Comparison of ENCODE assay signal across 19 cellular contexts in the genomic region with DNA sequence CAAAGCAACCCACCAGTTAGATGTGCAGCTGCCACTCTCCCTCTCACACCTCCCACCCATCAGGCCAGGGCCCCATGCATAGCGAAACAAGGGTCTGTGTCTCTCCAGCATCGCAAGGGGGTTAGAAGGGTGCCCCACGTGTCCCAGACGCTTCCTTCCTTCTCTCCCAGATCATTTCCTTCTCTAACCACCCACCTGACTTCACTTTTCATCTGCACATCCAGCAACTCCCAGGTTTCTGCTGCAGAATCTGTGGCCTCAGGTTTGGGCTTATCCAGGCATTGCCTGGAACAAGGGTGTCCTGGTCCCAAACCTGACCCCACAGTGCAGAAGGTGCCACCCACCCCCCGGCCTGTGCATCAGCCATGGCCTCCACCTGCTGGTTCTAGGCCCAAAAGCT.
"Had no signal": no experiment of that assay in that cellular context is flagged by ENCODE, and none has a peak within 500 bp of the region (broad histone marks: within the 10 kb centered on the region; RNA-seq: fewer than 3 reads in every experiment).

No MANE protein-coding gene starts in this region.

- H3K27ac Mint-ChIP-seq: activated naive CD4-positive, alpha-beta T cell treated with anti-CD3 and anti-CD28 coated beads, Interleukin-2, amount 10 ng/mL, durations not matched to agents 7 days and 5 days; activated T-helper 2 cell treated with anti-CD3 and anti-CD28 coated beads, Interferon-gamma antibody, Interleukin-2, Interleukin-4, amounts not matched to agents 10 μg/mL and 5 μg/mL and 100 μg/mL, durations not matched to agents 14 hours and 24 hours and 36 hours; mesothelial cell of epicardium; nephron; T-helper 2 cell treated with Interferon-gamma antibody and Interleukin-4, amounts not matched to agents 5 μg/mL and 100 μg/mL, for 36 hours; WTC11 had no signal

- H3K27me3 ChIP-seq: hepatocyte, tibial nerve had no signal

- H3K9me3 ChIP-seq: lower lobe of right lung, tibial nerve had no signal

- H3K27me3 Mint-ChIP-seq: activated naive CD4-positive, alpha-beta T cell treated with anti-CD3 and anti-CD28 coated beads, Interleukin-2, amount 10 ng/mL, durations not matched to agents 7 days and 5 days had no signal

- DNase-seq: activated CD4-positive, alpha-beta T cell treated with anti-CD3 and anti-CD28 coated beads for 4 hours; activated naive CD4-positive, alpha-beta T cell treated with anti-CD3 and anti-CD28 coated beads, Interleukin-2, amount 10 ng/mL, durations not matched to agents 7 days and 5 days; effector CD4-positive, alpha-beta T cell; left cardiac atrium; lower lobe of right lung; occipital lobe; retina; stimulated activated CD4-positive, alpha-beta T cell treated with anti-CD3 and anti-CD28 coated beads, Interleukin-12 subunit alpha, Interleukin-12 subunit beta, amount 100 ng/mL, for 4 hours; stimulated activated CD4-positive, alpha-beta T cell treated with anti-CD3 and anti-CD28 coated beads, Interleukin-1b, Interleukin-23, amount 100 ng/mL, for 48 hours; stimulated activated CD8-positive, alpha-beta memory T cell treated with anti-CD3 and anti-CD28 coated beads, Interleukin-4, amount 100 ng/mL, for 48 hours; stimulated activated naive CD4-positive, alpha-beta T cell treated with Interleukin-2 at 50 U/mL for 16 hours had no signal

- H3K4me3 Mint-ChIP-seq: activated naive CD4-positive, alpha-beta T cell treated with anti-CD3 and anti-CD28 coated beads, Interleukin-2, amount 10 ng/mL, durations not matched to agents 7 days and 5 days; mesothelial cell of epicardium; nephron; T-helper 2 cell treated with Interferon-gamma antibody and Interleukin-4, amounts not matched to agents 5 μg/mL and 100 μg/mL, for 36 hours; WTC11 had no signal

- ATAC-seq: left cardiac atrium, lower lobe of right lung, WTC11 had no signal

- H3K4me3 ChIP-seq: hepatocyte, lower lobe of right lung, SK-N-MC, tibial nerve had no signal

- H3K4me1 ChIP-seq: lower lobe of right lung, tibial nerve had no signal

- H3K9me3 Mint-ChIP-seq: activated naive CD4-positive, alpha-beta T cell treated with anti-CD3 and anti-CD28 coated beads, Interleukin-2, amount 10 ng/mL, durations not matched to agents 7 days and 5 days; activated T-helper 2 cell treated with anti-CD3 and anti-CD28 coated beads, Interferon-gamma antibody, Interleukin-2, Interleukin-4, amounts not matched to agents 10 μg/mL and 5 μg/mL and 100 μg/mL, durations not matched to agents 14 hours and 24 hours and 36 hours; mesothelial cell of epicardium; nephron; T-helper 2 cell treated with Interferon-gamma antibody and Interleukin-4, amounts not matched to agents 5 μg/mL and 100 μg/mL, for 36 hours; WTC11 had no signal

- H3K27ac ChIP-seq: hepatocyte, lower lobe of right lung, SK-N-MC, tibial nerve had no signal

- H3K4me1 Mint-ChIP-seq: activated naive CD4-positive, alpha-beta T cell treated with anti-CD3 and anti-CD28 coated beads, Interleukin-2, amount 10 ng/mL, durations not matched to agents 7 days and 5 days; mesothelial cell of epicardium had no signal
